Comparison of ENCODE assay signal across 27 cellular contexts in genomic region chr7:27603813-27604212, GRCh38. TPM values are rescaled to one million over a fixed set of nuclear protein-coding genes. Genes with fewer than 3 reads are reported as not detected.
DNase-seq lines count a peak whose midpoint lies in the region; ATAC-seq, FAIRE-seq and TF ChIP-seq lines count a peak whose summit lies in the region.
"Had no signal": no experiment of that assay in that cellular context is flagged by ENCODE, and none has a peak within 500 bp of the region (broad histone marks: within the 10 kb centered on the region; RNA-seq: fewer than 3 reads in every experiment).

No MANE protein-coding gene starts in this region.

- H3K36me3 Mint-ChIP-seq in astrocyte (ENCODE audit: low read depth, unreplicated experiment) = no peaks in the 10 kb centered on the region
- peaks cover 5% of the 10 kb centered on the region for H3K36me3 Mint-ChIP-seq in neural crest cell (ENCODE audit: low read depth)
- peaks cover 2% of the 10 kb centered on the region for H3K36me3 Mint-ChIP-seq in activated T-helper 17 cell treated with anti-CD3 and anti-CD28 coated beads, Interleukin-2, amount 50 U/mL, for 72 hours (ENCODE audit: low read depth)

- TF ChIP-seq CTCF in astrocyte (IDR thresholded peaks at IDR 0.05; ENCODE audit: insufficient read depth, low read depth, low read length) = no peak
- TF ChIP-seq CTCF in neural crest cell (conservative IDR thresholded peaks at IDR 0.05) = no peak

- FAIRE-seq in astrocyte (lab: Jason Lieb, UNC) = no peak
- FAIRE-seq: GM12878 had no signal

- no peaks in the 10 kb centered on the region for H4K20me1 ChIP-seq in astrocyte (ENCODE audit: insufficient read depth, low read length)

- H3K4me1 Mint-ChIP-seq in astrocyte (ENCODE audit: low read depth, unreplicated experiment) (peaks cover 34% of the 10 kb centered on the region), neural crest cell (peaks cover 38% of the 10 kb centered on the region)
- H3K4me1 Mint-ChIP-seq in activated T-helper 17 cell treated with anti-CD3 and anti-CD28 coated beads, Interleukin-2, amount 50 U/mL, for 72 hours = no peaks in the 10 kb centered on the region
- H3K4me1 Mint-ChIP-seq: CD8-positive, alpha-beta memory T cell had no signal

- no peaks in the 10 kb centered on the region for H3K36me3 ChIP-seq in astrocyte (ENCODE audit: insufficient read depth, low read length)
- H3K36me3 ChIP-seq: heart left ventricle had no signal

- H3K9me3 Mint-ChIP-seq in astrocyte (ENCODE audit: unreplicated experiment) (no peaks in the 10 kb centered on the region), neural crest cell (no peaks in the 10 kb centered on the region)
- no peaks in the 10 kb centered on the region for H3K9me3 Mint-ChIP-seq in activated T-helper 17 cell treated with anti-CD3 and anti-CD28 coated beads, Interleukin-2, amount 50 U/mL, for 72 hours
- H3K9me3 Mint-ChIP-seq: CD8-positive, alpha-beta memory T cell had no signal

- no peak overlapping the region for H3K9ac ChIP-seq in astrocyte (ENCODE audit: low read length)

- no peaks in the 10 kb centered on the region for H3K9me3 ChIP-seq in astrocyte (ENCODE audit: insufficient read depth, low read depth, low read length)
- H3K9me3 ChIP-seq: body of pancreas, heart left ventricle had no signal

- ATAC-seq in activated T-helper 17 cell treated with anti-CD3 and anti-CD28 coated beads, Interleukin-2, amount 50 U/mL, for 72 hours (replicated peaks) = no peak
- ATAC-seq: body of pancreas, GM12878, heart left ventricle, left colon, PC-3, Right ventricle myocardium inferior had no signal

- H3K27me3 Mint-ChIP-seq in astrocyte (ENCODE audit: low read depth, unreplicated experiment) (no peaks in the 10 kb centered on the region), neural crest cell (ENCODE audit: low read depth) (no peaks in the 10 kb centered on the region)
- no peaks in the 10 kb centered on the region for H3K27me3 Mint-ChIP-seq in activated T-helper 17 cell treated with anti-CD3 and anti-CD28 coated beads, Interleukin-2, amount 50 U/mL, for 72 hours

- H3K27ac ChIP-seq in astrocyte (ENCODE audit: low read depth, low read length) = no peak overlapping the region
- H3K27ac ChIP-seq: body of pancreas, heart left ventricle had no signal

- DNase-seq in DMS79 treated with DMSO at 0.1 percent for 48 hours (lab: John Stamatoyannopoulos, UW) = peak; percentile 34
- DNase-seq in DMS79 (lab: John Stamatoyannopoulos, UW) = no peak
- peak; percentile 27 for DNase-seq in M059J (ENCODE audit: low read depth)
- DNase-seq in astrocyte (ENCODE audit: low read depth) = no peak
- no peak for DNase-seq in neural crest cell (ENCODE audit: low read depth, low spot score)
- DNase-seq in GM19240 (ENCODE audit: insufficient read length, low spot score) = no peak
- no peak for DNase-seq in activated effector memory CD4-positive, alpha-beta T cell treated with Interleukin-2 at 50 U/mL for 16 hours
- DNase-seq: 8988T; activated CD4-positive, alpha-beta T cell treated with anti-CD3 and anti-CD28 coated beads for 1 hour; activated CD8-positive, alpha-beta memory T cell treated with anti-CD3 and anti-CD28 coated beads for 24 hours; activated T-cell treated with anti-CD3 and anti-CD28 coated beads, Interleukin-2, amount 50 U/mL, for 1 hour; body of pancreas; CD8-positive, alpha-beta memory T cell; DND-41; effector CD4-positive, alpha-beta T cell; erythroblast; heart left ventricle; left colon; MV-4-11; NCI-H1694 treated with DMSO at 0.1 percent for 48 hours; NCI-H774; PC-3; substantia nigra; SW 1271 had no signal

- H2AFZ ChIP-seq in astrocyte (ENCODE audit: low read depth, low read length) = no peak overlapping the region

- no peak overlapping the region for H3K4me3 ChIP-seq in astrocyte (ENCODE audit: insufficient read depth, low read depth, low read length)
- H3K4me3 ChIP-seq: body of pancreas, GM12878, heart left ventricle had no signal

- H3K27ac Mint-ChIP-seq in astrocyte (ENCODE audit: unreplicated experiment) (peak overlapping the region; percentile 15), neural crest cell (ENCODE audit: unreplicated experiment) (peak overlapping the region; percentile 2)
- no peak overlapping the region for H3K27ac Mint-ChIP-seq in activated T-helper 17 cell treated with anti-CD3 and anti-CD28 coated beads, Interleukin-2, amount 50 U/mL, for 72 hours
- H3K27ac Mint-ChIP-seq: CD8-positive, alpha-beta memory T cell had no signal

- no peak overlapping the region for H3K4me2 ChIP-seq in astrocyte (ENCODE audit: low read length)

- H3K4me3 Mint-ChIP-seq in astrocyte (ENCODE audit: unreplicated experiment) = no peak overlapping the region
- H3K4me3 Mint-ChIP-seq in neural crest cell = peak overlapping the region; percentile 33
- no peak overlapping the region for H3K4me3 Mint-ChIP-seq in activated T-helper 17 cell treated with anti-CD3 and anti-CD28 coated beads, Interleukin-2, amount 50 U/mL, for 72 hours
- H3K4me3 Mint-ChIP-seq: CD8-positive, alpha-beta memory T cell had no signal

- no peaks in the 10 kb centered on the region for H3K27me3 ChIP-seq in astrocyte (ENCODE audit: insufficient read depth, low read length)
- H3K27me3 ChIP-seq: body of pancreas, heart left ventricle had no signal

- no peaks in the 10 kb centered on the region for H3K79me2 ChIP-seq in astrocyte (ENCODE audit: insufficient read depth, low read length)

- H3K4me1 ChIP-seq in astrocyte (ENCODE audit: insufficient read depth, low read length) = peaks cover 19% of the 10 kb centered on the region
- H3K4me1 ChIP-seq: body of pancreas, heart left ventricle had no signal

RNA-seq across cellular contexts. Expression of gene HIBADH, which starts 58.9 kb away (rescaled TPM):
- 97.4 and 102 TPM in 2 replicates for total RNA-seq in M059J (2014; rRNA removed; shearing (Covaris generic))
- total RNA-seq in astrocyte (21.9 and 23.9 TPM in 2 replicates), neural crest cell (15.7 and 16.8 TPM in 2 replicates)
- 10 to 100 TPM; 12.0 to 12.1 TPM for total RNA-seq in activated T-helper 17 cell treated with anti-CD3 and anti-CD28 coated beads, Interleukin-2, amount 50 U/mL, for 72 hours

Comparison
In these comparisons a context has a peak if more than half of its experiments do, and no peak if none do; other contexts are left out.
1. DNase-seq: peak in DMS79 treated with DMSO at 0.1 percent for 48 hours (single experiment) and M059J (single experiment); none in DMS79 (single experiment), astrocyte (single experiment), neural crest cell (single experiment), GM19240 (single experiment) and activated effector memory CD4-positive, alpha-beta T cell treated with Interleukin-2 at 50 U/mL for 16 hours (single experiment).